ENCODE assay signal across 15 cellular contexts in genomic region chr4:46386570-46386969, GRCh38. TPM values are rescaled to one million over a fixed set of nuclear protein-coding genes. Genes with fewer than 3 reads are reported as not detected.
DNase-seq lines count a peak whose midpoint lies in the region; ATAC-seq and TF ChIP-seq lines count a peak whose summit lies in the region.
"Had no signal": no experiment of that assay in that cellular context is flagged by ENCODE, and none has a peak within 500 bp of the region (broad histone marks: within the 10 kb centered on the region; RNA-seq: fewer than 3 reads in every experiment).

No MANE protein-coding gene starts in this region.

- no peak overlapping the region for H2BK120ac ChIP-seq in mesenchymal stem cell (ENCODE audit: low read depth, low read length)

- no peak overlapping the region for H3K23ac ChIP-seq in mesenchymal stem cell (ENCODE audit: low read length in 2 of 2)

- no peak overlapping the region for H3K14ac ChIP-seq in mesenchymal stem cell (ENCODE audit: low read length in 2 of 2)

- no CpG with 5 or more reads among the region's 1 CpG for WGBS in mesenchymal stem cell
- 68% methylated on average over 1 of the region's 1 CpG for WGBS in esophagus muscularis mucosa

- no peak for TF ChIP-seq POLR2A in esophagus muscularis mucosa (IDR thresholded peaks at IDR 0.05; ENCODE audit: low read depth)

- no peak overlapping the region for H2AK5ac ChIP-seq in mesenchymal stem cell (ENCODE audit: low read length, severe bottlenecking)

- H3K79me1 ChIP-seq in mesenchymal stem cell (replicated peaks; ENCODE audit: low read length, poor library complexity, severe bottlenecking): no peaks in the 10 kb centered on the region

- H3K18ac ChIP-seq in mesenchymal stem cell (ENCODE audit: low read depth in 1 of 2, low read length in 2 of 2): no peak overlapping the region

- peak; percentile 3 for DNase-seq in ELR (ENCODE audit: low read depth)
- DNase-seq in NCI-H2171 treated with DMSO at 0.1 percent for 48 hours (lab: John Stamatoyannopoulos, UW): peak; percentile 19
- peak; percentile 80 for DNase-seq in WERI-Rb-1
- DNase-seq in mesenchymal stem cell: peak; percentile 72
- no peak for DNase-seq in esophagus muscularis mucosa (ENCODE audit: extremely low spot score)
- DNase-seq in pons (ENCODE audit: low spot score): no peak
- DNase-seq in DMS153 treated with DMSO at 0.1 percent for 48 hours (lab: John Stamatoyannopoulos, UW; ENCODE audit: unreplicated experiment): no peak
- DNase-seq: activated CD4-positive, alpha-beta T cell treated with anti-CD3 and anti-CD28 coated beads, Interleukin-2, amount 10 ng/mL, durations not matched to agents 24 days and 14 days; CD8-positive, alpha-beta T cell; GOT3; IMR-90; NCI-H2029 had no signal

- H3K4me2 ChIP-seq in mesenchymal stem cell (ENCODE audit: low read length, poor library complexity, severe bottlenecking): no peak overlapping the region

- H3K36me3 ChIP-seq in WERI-Rb-1 (no peaks in the 10 kb centered on the region), mesenchymal stem cell (ENCODE audit: control insufficient read depth in 1 of 2, insufficient read depth in 2 of 2, low read depth in 1 of 2, low read length in 2 of 2) (no peaks in the 10 kb centered on the region), esophagus muscularis mucosa (no peaks in the 10 kb centered on the region)
- H3K36me3 ChIP-seq: right atrium auricular region, SJSA1 had no signal

- H2BK5ac ChIP-seq in mesenchymal stem cell (ENCODE audit: low read depth, low read length, poor library complexity, severe bottlenecking): no peak overlapping the region

- H3K4me3 ChIP-seq in WERI-Rb-1 (ENCODE audit: low read depth, low read length) (peak overlapping the region; percentile 14; the same call in 1 of the 2 replicates), mesenchymal stem cell (ENCODE audit: insufficient read depth in 1 of 2, low read depth in 1 of 2, low read length in 2 of 2) (no peak overlapping the region), esophagus muscularis mucosa (no peak overlapping the region)
- H3K4me3 ChIP-seq: right atrium auricular region, SJSA1 had no signal

- peak; percentile 39 for TF ChIP-seq CTCF in WERI-Rb-1 (IDR thresholded peaks at IDR 0.05; ENCODE audit: low read depth, low read length)
- TF ChIP-seq CTCF in esophagus muscularis mucosa (IDR thresholded peaks at IDR 0.05): no peak

- no peak overlapping the region for H2BK12ac ChIP-seq in mesenchymal stem cell (ENCODE audit: low read length in 2 of 2)

- no peak for TF ChIP-seq EP300 in esophagus muscularis mucosa (IDR thresholded peaks at IDR 0.05)

- intact Hi-C loops in esophagus muscularis mucosa (cut with DNase I): no loop called here

- no peak overlapping the region for H2AFZ ChIP-seq in mesenchymal stem cell (ENCODE audit: low read depth, low read length)

- H4K8ac ChIP-seq in mesenchymal stem cell (ENCODE audit: low read length): no peak overlapping the region

- H3K9me3 ChIP-seq in WERI-Rb-1 (ENCODE audit: severe bottlenecking) (no peaks in the 10 kb centered on the region), mesenchymal stem cell (ENCODE audit: control insufficient read depth, low read length) (no peaks in the 10 kb centered on the region), esophagus muscularis mucosa (no peaks in the 10 kb centered on the region)
- H3K9me3 ChIP-seq: right atrium auricular region, SJSA1 had no signal

- no peak overlapping the region for H3K9ac ChIP-seq in mesenchymal stem cell (ENCODE audit: low read length)

- H2BK15ac ChIP-seq in mesenchymal stem cell (ENCODE audit: low read depth, poor library complexity, severe bottlenecking): no peak overlapping the region

- H3K27me3 ChIP-seq in WERI-Rb-1 (ENCODE audit: insufficient read depth, low read depth, severe bottlenecking) (no peaks in the 10 kb centered on the region), mesenchymal stem cell (ENCODE audit: control insufficient read depth in 1 of 2, insufficient read depth in 1 of 2, low read length in 2 of 2) (peaks cover 30 to 33% of the 10 kb centered on the region in 2 experiments), esophagus muscularis mucosa (peaks cover 0 to 52% (median 20%) of the 10 kb centered on the region in 4 donors)
- H3K27me3 ChIP-seq: SJSA1 had no signal

- H3K4me1 ChIP-seq in mesenchymal stem cell (ENCODE audit: control insufficient read depth, insufficient read depth, low read depth, low read length): peaks cover 16% of the 10 kb centered on the region
- H3K4me1 ChIP-seq in esophagus muscularis mucosa: peaks cover 9 to 24% (median 22%) of the 10 kb centered on the region in 4 donors
- H3K4me1 ChIP-seq: SJSA1 had no signal

- H4K91ac ChIP-seq in mesenchymal stem cell (ENCODE audit: low read length): no peak overlapping the region

- H3K4ac ChIP-seq in mesenchymal stem cell (ENCODE audit: low read depth in 1 of 2, low read length in 2 of 2): no peak overlapping the region

- H3K27ac ChIP-seq in WERI-Rb-1 (no peak overlapping the region; the same call in 1 of the 2 replicates), mesenchymal stem cell (ENCODE audit: low read length, poor library complexity, severe bottlenecking) (no peak overlapping the region), esophagus muscularis mucosa (replicated peaks in 1 of 4) (no peak overlapping the region)
- H3K27ac ChIP-seq: right atrium auricular region, SJSA1 had no signal

- no peak for ATAC-seq in GM18870 (IDR thresholded peaks at IDR 0.05; ENCODE audit: unreplicated experiment)
- ATAC-seq: CD8-positive, alpha-beta T cell had no signal

RNA-seq across cellular contexts. Expression of gene GABRA2, which starts 3.4 kb away (rescaled TPM):
- polyA plus RNA-seq in mesenchymal stem cell (2013, experiment 1 of 2): 21.3 TPM
- 21.7 TPM for polyA plus RNA-seq in mesenchymal stem cell (2013, experiment 2 of 2)
- under 1 TPM; 0.42 to 0.99 (median 0.73) TPM for total RNA-seq in esophagus muscularis mucosa
- total RNA-seq: activated CD4-positive, alpha-beta T cell treated with anti-CD3 and anti-CD28 coated beads, Interleukin-2, amount 10 ng/mL, durations not matched to agents 24 days and 14 days; CD8-positive, alpha-beta T cell; SJSA1 had no signal

Comparison
In these comparisons a context has a peak if more than half of its experiments do, and no peak if none do; other contexts are left out.
1. DNase-seq: peak in ELR (single experiment), NCI-H2171 treated with DMSO at 0.1 percent for 48 hours (single experiment), WERI-Rb-1 (single experiment) and mesenchymal stem cell (single experiment); none in esophagus muscularis mucosa (single experiment), pons (single experiment) and DMS153 treated with DMSO at 0.1 percent for 48 hours (single experiment).